In genomic region chrX:70433848-70434351, GRCh38 we compare ENCODE assay signal across 1 cellular context.
TF ChIP-seq lines count a peak whose summit lies in the region.

No MANE protein-coding gene starts in this region.

TF ChIP-seq in HEK293, 187 proteins besides CTCF, POLR2A, EP300 and RAD21 (continued from another document):
- TF ChIP-seq OSR2 (tag by site-specific recombination; IDR thresholded peaks at IDR 0.05) (no peak), ZNF510 (tag by site-specific recombination; IDR thresholded peaks at IDR 0.05; ENCODE audit: insufficient replicate concordance) (no peak), YY2 (tag by site-specific recombination; IDR thresholded peaks at IDR 0.05) (no peak), ZNF311 (tag by site-specific recombination; IDR thresholded peaks at IDR 0.05; ENCODE audit: borderline replicate concordance) (no peak), ZNF292 (tag by site-specific recombination; IDR thresholded peaks at IDR 0.05; ENCODE audit: borderline replicate concordance, low read depth) (no peak), ZNF645 (tag by site-specific recombination; IDR thresholded peaks at IDR 0.05) (no peak), ZNF785 (tag by site-specific recombination; IDR thresholded peaks at IDR 0.05) (no peak), ZNF555 (tag by site-specific recombination; conservative IDR thresholded peaks at IDR 0.05) (no peak), ZNF624 (tag by site-specific recombination; IDR thresholded peaks at IDR 0.05) (no peak), ZNF654 (tag by site-specific recombination; IDR thresholded peaks at IDR 0.05; ENCODE audit: low read depth) (peak; percentile 56), ZNF426 (tag by site-specific recombination; IDR thresholded peaks at IDR 0.05) (no peak), ZNF248 (tag by site-specific recombination; IDR thresholded peaks at IDR 0.05) (no peak), ZNF521 (tag by site-specific recombination; IDR thresholded peaks at IDR 0.05) (no peak), ZNF10 (tag by site-specific recombination; IDR thresholded peaks at IDR 0.05) (no peak), SCRT2 (tag by site-specific recombination; IDR thresholded peaks at IDR 0.05) (peak; percentile 97), ZBTB8A (tag by site-specific recombination; IDR thresholded peaks at IDR 0.05) (peak; percentile 37; the same call in 1 of the 2 replicates), ZNF830 (tag by site-specific recombination; IDR thresholded peaks at IDR 0.05; ENCODE audit: low read depth) (no peak), ZNF776 (tag by site-specific recombination; IDR thresholded peaks at IDR 0.05; ENCODE audit: borderline replicate concordance) (no peak), REPIN1 (tag by site-specific recombination; IDR thresholded peaks at IDR 0.05; ENCODE audit: low read depth) (no peak), ATF2 (tag by site-specific recombination; IDR thresholded peaks at IDR 0.05; ENCODE audit: low read depth) (peak; percentile 62), ZNF560 (tag by site-specific recombination; IDR thresholded peaks at IDR 0.05; ENCODE audit: borderline replicate concordance) (no peak), ZBTB7A (tag by site-specific recombination; IDR thresholded peaks at IDR 0.05; ENCODE audit: low read depth) (no peak), ZBTB1 (tag by site-specific recombination; IDR thresholded peaks at IDR 0.05) (no peak), HOXA7 (CRISPR knock-in tag; IDR thresholded peaks at IDR 0.05; ENCODE audit: borderline replicate concordance) (no peak), ZNF488 (tag by site-specific recombination; IDR thresholded peaks at IDR 0.05) (no peak), GLIS2 (tag by site-specific recombination; IDR thresholded peaks at IDR 0.05) (peak; percentile 89), BCL11A (tag by site-specific recombination; IDR thresholded peaks at IDR 0.05; ENCODE audit: low read depth) (no peak), ZFP69B (tag by site-specific recombination; IDR thresholded peaks at IDR 0.05) (no peak), WT1 (tag by site-specific recombination; IDR thresholded peaks at IDR 0.05) (no peak), ZNF24 (tag by site-specific recombination; IDR thresholded peaks at IDR 0.05) (no peak)
- TF ChIP-seq, protein P1, sequence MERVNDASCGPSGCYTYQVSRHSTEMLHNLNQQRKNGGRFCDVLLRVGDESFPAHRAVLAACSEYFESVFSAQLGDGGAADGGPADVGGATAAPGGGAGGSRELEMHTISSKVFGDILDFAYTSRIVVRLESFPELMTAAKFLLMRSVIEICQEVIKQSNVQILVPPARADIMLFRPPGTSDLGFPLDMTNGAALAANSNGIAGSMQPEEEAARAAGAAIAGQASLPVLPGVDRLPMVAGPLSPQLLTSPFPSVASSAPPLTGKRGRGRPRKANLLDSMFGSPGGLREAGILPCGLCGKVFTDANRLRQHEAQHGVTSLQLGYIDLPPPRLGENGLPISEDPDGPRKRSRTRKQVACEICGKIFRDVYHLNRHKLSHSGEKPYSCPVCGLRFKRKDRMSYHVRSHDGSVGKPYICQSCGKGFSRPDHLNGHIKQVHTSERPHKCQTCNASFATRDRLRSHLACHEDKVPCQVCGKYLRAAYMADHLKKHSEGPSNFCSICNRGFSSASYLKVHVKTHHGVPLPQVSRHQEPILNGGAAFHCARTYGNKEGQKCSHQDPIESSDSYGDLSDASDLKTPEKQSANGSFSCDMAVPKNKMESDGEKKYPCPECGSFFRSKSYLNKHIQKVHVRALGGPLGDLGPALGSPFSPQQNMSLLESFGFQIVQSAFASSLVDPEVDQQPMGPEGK (tag by site-specific recombination; IDR thresholded peaks at IDR 0.05) = peak; percentile 55
- TF ChIP-seq, protein P2, sequence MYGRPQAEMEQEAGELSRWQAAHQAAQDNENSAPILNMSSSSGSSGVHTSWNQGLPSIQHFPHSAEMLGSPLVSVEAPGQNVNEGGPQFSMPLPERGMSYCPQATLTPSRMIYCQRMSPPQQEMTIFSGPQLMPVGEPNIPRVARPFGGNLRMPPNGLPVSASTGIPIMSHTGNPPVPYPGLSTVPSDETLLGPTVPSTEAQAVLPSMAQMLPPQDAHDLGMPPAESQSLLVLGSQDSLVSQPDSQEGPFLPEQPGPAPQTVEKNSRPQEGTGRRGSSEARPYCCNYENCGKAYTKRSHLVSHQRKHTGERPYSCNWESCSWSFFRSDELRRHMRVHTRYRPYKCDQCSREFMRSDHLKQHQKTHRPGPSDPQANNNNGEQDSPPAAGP (tag by site-specific recombination; IDR thresholded peaks at IDR 0.05) = peak; percentile 55; the same call in 1 of the 2 replicates
- TF ChIP-seq, protein P3, sequence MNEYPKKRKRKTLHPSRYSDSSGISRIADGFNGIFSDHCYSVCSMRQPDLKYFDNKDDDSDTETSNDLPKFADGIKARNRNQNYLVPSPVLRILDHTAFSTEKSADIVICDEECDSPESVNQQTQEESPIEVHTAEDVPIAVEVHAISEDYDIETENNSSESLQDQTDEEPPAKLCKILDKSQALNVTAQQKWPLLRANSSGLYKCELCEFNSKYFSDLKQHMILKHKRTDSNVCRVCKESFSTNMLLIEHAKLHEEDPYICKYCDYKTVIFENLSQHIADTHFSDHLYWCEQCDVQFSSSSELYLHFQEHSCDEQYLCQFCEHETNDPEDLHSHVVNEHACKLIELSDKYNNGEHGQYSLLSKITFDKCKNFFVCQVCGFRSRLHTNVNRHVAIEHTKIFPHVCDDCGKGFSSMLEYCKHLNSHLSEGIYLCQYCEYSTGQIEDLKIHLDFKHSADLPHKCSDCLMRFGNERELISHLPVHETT (tag by site-specific recombination; IDR thresholded peaks at IDR 0.05) = no peak
- TF ChIP-seq, protein P4, sequence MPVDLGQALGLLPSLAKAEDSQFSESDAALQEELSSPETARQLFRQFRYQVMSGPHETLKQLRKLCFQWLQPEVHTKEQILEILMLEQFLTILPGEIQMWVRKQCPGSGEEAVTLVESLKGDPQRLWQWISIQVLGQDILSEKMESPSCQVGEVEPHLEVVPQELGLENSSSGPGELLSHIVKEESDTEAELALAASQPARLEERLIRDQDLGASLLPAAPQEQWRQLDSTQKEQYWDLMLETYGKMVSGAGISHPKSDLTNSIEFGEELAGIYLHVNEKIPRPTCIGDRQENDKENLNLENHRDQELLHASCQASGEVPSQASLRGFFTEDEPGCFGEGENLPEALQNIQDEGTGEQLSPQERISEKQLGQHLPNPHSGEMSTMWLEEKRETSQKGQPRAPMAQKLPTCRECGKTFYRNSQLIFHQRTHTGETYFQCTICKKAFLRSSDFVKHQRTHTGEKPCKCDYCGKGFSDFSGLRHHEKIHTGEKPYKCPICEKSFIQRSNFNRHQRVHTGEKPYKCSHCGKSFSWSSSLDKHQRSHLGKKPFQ (tag by site-specific recombination; IDR thresholded peaks at IDR 0.05) = no peak
